ENCODE assay signal across 9 cellular contexts in the genomic region with DNA sequence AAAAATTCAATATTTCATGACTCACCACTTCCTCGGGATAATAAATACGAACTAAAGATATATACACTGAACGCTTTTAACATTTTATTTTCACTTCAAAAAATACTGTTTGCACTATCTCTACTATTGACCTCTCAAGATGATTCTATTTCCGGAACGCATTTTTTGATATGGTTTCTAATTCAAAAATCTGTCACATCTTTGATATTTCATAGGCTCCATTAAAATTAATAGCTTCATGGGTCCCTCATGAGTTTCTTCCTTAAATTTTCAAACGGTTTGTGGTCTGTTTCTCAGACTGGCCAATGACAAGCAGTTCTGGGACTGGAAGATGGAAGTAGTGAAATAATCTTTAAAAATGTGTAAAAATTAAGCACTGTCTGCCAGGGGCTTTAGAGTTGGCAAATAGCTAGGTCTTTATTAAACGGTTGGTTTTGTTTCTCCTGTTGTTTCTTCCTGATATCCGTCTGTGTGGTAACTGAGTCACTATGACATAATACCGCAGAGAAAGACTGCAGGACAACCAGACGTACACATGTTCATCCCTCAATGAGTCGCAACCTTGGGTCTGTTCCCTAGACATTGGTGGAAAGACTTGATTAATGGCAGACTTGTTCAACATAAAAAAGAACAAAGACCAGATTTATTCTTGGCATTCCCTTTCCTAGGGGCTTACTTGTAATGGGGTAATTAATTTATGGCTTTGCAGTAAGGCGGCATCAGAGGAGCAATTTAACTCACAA.
DNase-seq lines count a peak whose midpoint lies in the region; ATAC-seq and TF ChIP-seq lines count a peak whose summit lies in the region.
"Had no signal": no experiment of that assay in that cellular context is flagged by ENCODE, and none has a peak within 500 bp of the region (broad histone marks: within the 10 kb centered on the region; RNA-seq: fewer than 3 reads in every experiment).

No MANE protein-coding gene starts in this region.

- H3K23ac ChIP-seq in mesendoderm (ENCODE audit: low read length): no peak overlapping the region

- H3K4me1 ChIP-seq in left ventricle myocardium inferior (peaks cover 55% of the 10 kb centered on the region), colonic mucosa (no peaks in the 10 kb centered on the region), mesendoderm (ENCODE audit: control insufficient read depth, low read depth, low read length) (peaks cover 2% of the 10 kb centered on the region), aorta (ENCODE audit: control insufficient read depth in 1 of 2, insufficient read depth in 2 of 2, low read length in 2 of 2) (peaks cover 1 to 2% of the 10 kb centered on the region in 2 donors)

- H3K9me3 ChIP-seq in left ventricle myocardium inferior (replicated peaks): no peaks in the 10 kb centered on the region
- H3K9me3 ChIP-seq in colonic mucosa: no peaks in the 10 kb centered on the region
- no peaks in the 10 kb centered on the region for H3K9me3 ChIP-seq in aorta (ENCODE audit: control insufficient read depth, low read length)

- ATAC-seq in left ventricle myocardium superior (no peak), aorta (ENCODE audit: low FRiP score) (no peak)

- no peak overlapping the region for H2BK5ac ChIP-seq in mesendoderm (ENCODE audit: low read length)

- no peak overlapping the region for H2BK15ac ChIP-seq in mesendoderm (replicated peaks; ENCODE audit: low read depth)

- H3K36me3 ChIP-seq in left ventricle myocardium inferior (no peaks in the 10 kb centered on the region), colonic mucosa (no peaks in the 10 kb centered on the region), mesendoderm (ENCODE audit: control insufficient read depth, insufficient read depth, low read length) (no peaks in the 10 kb centered on the region), aorta (ENCODE audit: control insufficient read depth in 1 of 2, insufficient read depth in 2 of 2, low read length in 1 of 2) (no peaks in the 10 kb centered on the region)

- H3K4me2 ChIP-seq in mesendoderm (ENCODE audit: low read length): no peak overlapping the region

- no peak for DNase-seq in left ventricle myocardium inferior
- no peak for DNase-seq in left ventricle myocardium superior
- no peak for DNase-seq in colonic mucosa
- DNase-seq in mesendoderm: no peak
- no peak for DNase-seq in aorta
- DNase-seq in activated naive CD4-positive, alpha-beta T cell treated with anti-CD3 and anti-CD28 coated beads, Interleukin-2, amount 50 U/mL, for 16 hours: no peak
- no peak for DNase-seq in epidermal melanocyte (ENCODE audit: insufficient read length, low spot score)
- no peak for DNase-seq in mucosa of gallbladder (ENCODE audit: low spot score)
- DNase-seq: stimulated activated naive B cell treated with anti-CD40 and anti-IgM and Interleukin-4, amounts not matched to agents 10 μg/mL and 1 μg/mL and 100 μg/mL, for 72 hours had no signal

- H2BK120ac ChIP-seq in mesendoderm (ENCODE audit: low read depth, low read length): peak overlapping the region; percentile 29

- TF ChIP-seq CTCF in left ventricle myocardium inferior (IDR thresholded peaks at IDR 0.05; ENCODE audit: borderline replicate concordance) (no peak), colonic mucosa (IDR thresholded peaks at IDR 0.05) (no peak)

- no peak overlapping the region for H3K18ac ChIP-seq in mesendoderm (ENCODE audit: low read length)

- peak overlapping the region; percentile 73 for H3K56ac ChIP-seq in mesendoderm (ENCODE audit: low read length)

- H3K27ac ChIP-seq in left ventricle myocardium inferior (replicated peaks): peak overlapping the region; percentile 75
- H3K27ac ChIP-seq in colonic mucosa: peak overlapping the region; percentile 37
- H3K27ac ChIP-seq in mesendoderm (ENCODE audit: low read depth, low read length): no peak overlapping the region
- peak overlapping the region in 1 of 2 donors; percentile 46 for H3K27ac ChIP-seq in aorta (ENCODE audit: low read depth in 1 of 2, low read length in 2 of 2)

- H2AK5ac ChIP-seq in mesendoderm (ENCODE audit: low read length): no peak overlapping the region

- intact Hi-C loops in left ventricle myocardium inferior (cut with micrococcal nuclease): no loop called here
- intact Hi-C loops in left ventricle myocardium superior (cut with micrococcal nuclease): no loop called here
- intact Hi-C loops in colonic mucosa (cut with DNase I): no loop called here
- intact Hi-C loops in aorta (cut with DNase I): loop anchor here (2.0 to 10.0 kb wide), 5 partner anchors 43 to 202 kb away; no protein-coding TSS in a partner anchor

- H4K5ac ChIP-seq in mesendoderm (ENCODE audit: low read length): no peak overlapping the region

- no peak overlapping the region for H3K4ac ChIP-seq in mesendoderm (ENCODE audit: low read depth, low read length)

- H3K4me3 ChIP-seq in left ventricle myocardium inferior: peak overlapping the region; percentile 74
- no peak overlapping the region for H3K4me3 ChIP-seq in colonic mucosa
- no peak overlapping the region for H3K4me3 ChIP-seq in mesendoderm (ENCODE audit: low read length)
- H3K4me3 ChIP-seq in aorta (ENCODE audit: low read length in 2 of 2): peak overlapping the region; percentile 69 to 99

- no peaks in the 10 kb centered on the region for H3K79me2 ChIP-seq in mesendoderm (ENCODE audit: control insufficient read depth, insufficient read depth, low read length)

- H3K79me1 ChIP-seq in mesendoderm (ENCODE audit: low read length): no peaks in the 10 kb centered on the region

- H3K27me3 ChIP-seq in left ventricle myocardium inferior (ENCODE audit: low read depth): no peaks in the 10 kb centered on the region
- H3K27me3 ChIP-seq in colonic mucosa: no peaks in the 10 kb centered on the region
- H3K27me3 ChIP-seq in mesendoderm (ENCODE audit: insufficient read depth, low read length, poor library complexity): no peaks in the 10 kb centered on the region
- H3K27me3 ChIP-seq in aorta (ENCODE audit: control insufficient read depth in 1 of 2, insufficient read depth in 2 of 2, low read length in 1 of 2): no peaks in the 10 kb centered on the region

- H3K9ac ChIP-seq in colonic mucosa (ENCODE audit: low read depth in 2 of 2, low read length in 2 of 2): peak overlapping the region in 1 of 2 donors; percentile 16
- H3K9ac ChIP-seq in mesendoderm (ENCODE audit: low read length): peak overlapping the region; percentile 50

- WGBS in mesendoderm (ENCODE audit: extremely low coverage, insufficient coverage, low lambda C conversion rate): 100% methylated on average over 2 of the region's 12 CpGs
- 68 to 73% methylated on average over 12 of the region's 12 CpGs for WGBS in aorta, 2 donors

- no peak overlapping the region for H4K8ac ChIP-seq in mesendoderm (ENCODE audit: low read depth, low read length)

Comparison
In these comparisons a context has a peak if more than half of its experiments do, and no peak if none do; other contexts are left out.
1. H3K4me3 ChIP-seq: peak in left ventricle myocardium inferior (single experiment) and aorta (2 of 2); none in colonic mucosa (single experiment) and mesendoderm (single experiment).
2. intact Hi-C loops: an anchor here in aorta (2.0 to 10.0 kb wide); none called in left ventricle myocardium inferior, left ventricle myocardium superior and colonic mucosa.